Comparison of ENCODE assay signal across 11 cellular contexts in the genomic region with DNA sequence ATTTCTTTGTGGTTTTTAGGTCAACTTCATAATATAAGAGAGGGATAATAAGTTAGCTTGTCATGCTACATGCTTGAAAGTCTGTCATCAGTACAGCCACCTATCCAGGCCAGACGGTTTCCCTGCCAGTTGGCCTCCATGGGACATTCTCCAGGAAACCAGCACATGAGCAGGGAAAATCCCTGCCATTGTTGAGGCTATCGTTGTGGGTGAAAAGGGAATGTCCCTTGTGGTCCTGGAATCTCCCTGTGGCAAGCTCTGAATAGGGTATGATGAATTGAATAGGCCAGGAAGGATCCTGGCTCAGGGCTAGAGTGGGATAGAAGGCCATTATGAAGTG. TPM values are rescaled to one million over a fixed set of nuclear protein-coding genes. Genes with fewer than 3 reads are reported as not detected.
DNase-seq lines count a peak whose midpoint lies in the region; ATAC-seq and TF ChIP-seq lines count a peak whose summit lies in the region.
"Had no signal": no experiment of that assay in that cellular context is flagged by ENCODE, and none has a peak within 500 bp of the region (broad histone marks: within the 10 kb centered on the region; RNA-seq: fewer than 3 reads in every experiment).

No MANE protein-coding gene starts in this region.

- intact Hi-C loops in gastrocnemius medialis (cut with DNase I; ENCODE audit: low total_unique reads): no loop called here

- POLR2A ChIA-PET in BJ (lab: Charles Lee): no interaction called here

- in situ Hi-C loops in brain microvascular endothelial cell (cut with HindIII; ENCODE audit: low pct_ligation_motif_present, low sequenced_read_pairs) (no loop called here), gastrocnemius medialis (cut with MboI; ENCODE audit: low sequenced_read_pairs in 4 of 4) (no loop called here)

- no peak for TF ChIP-seq POLR2A in gastrocnemius medialis (IDR thresholded peaks at IDR 0.05)

- TF ChIP-seq CTCF in BJ (IDR thresholded peaks at IDR 0.05; ENCODE audit: insufficient read depth, low read depth, low read length): no peak
- TF ChIP-seq CTCF in brain microvascular endothelial cell (IDR thresholded peaks at IDR 0.05; ENCODE audit: low read depth, low read length, missing control alignments): no peak
- TF ChIP-seq CTCF in gastrocnemius medialis (IDR thresholded peaks at IDR 0.05 in 4 of 5, conservative IDR thresholded peaks at IDR 0.05 in 1 of 5): no peak

- H3K27me3 ChIP-seq in BJ (ENCODE audit: control insufficient read depth, insufficient read depth, low read length): no peaks in the 10 kb centered on the region
- H3K27me3 ChIP-seq in brain microvascular endothelial cell (replicated peaks): no peaks in the 10 kb centered on the region
- no peaks in the 10 kb centered on the region for H3K27me3 ChIP-seq in gastrocnemius medialis

- H3K9me3 ChIP-seq in gastrocnemius medialis: no peaks in the 10 kb centered on the region

- no peaks in the 10 kb centered on the region for H3K4me1 ChIP-seq in gastrocnemius medialis

- ATAC-seq in gastrocnemius medialis: no peak

- CTCF ChIA-PET in BJ (lab: Yijun Ruan, JAX): no interaction called here

- no peak overlapping the region for H3K4me3 ChIP-seq in BJ (ENCODE audit: low read depth, low read length)
- H3K4me3 ChIP-seq in brain microvascular endothelial cell (ENCODE audit: low read depth, low read length): no peak overlapping the region
- H3K4me3 ChIP-seq in gastrocnemius medialis: no peak overlapping the region

- H3K27ac ChIP-seq in brain microvascular endothelial cell: peak overlapping the region; percentile 77
- H3K27ac ChIP-seq in gastrocnemius medialis: no peak overlapping the region

- no peaks in the 10 kb centered on the region for H3K36me3 ChIP-seq in BJ (ENCODE audit: control insufficient read depth, insufficient read depth, low read length)
- peaks cover 34% of the 10 kb centered on the region for H3K36me3 ChIP-seq in brain microvascular endothelial cell (replicated peaks)
- H3K36me3 ChIP-seq in gastrocnemius medialis: no peaks in the 10 kb centered on the region

- peak; percentile 59 for DNase-seq in BJ (ENCODE audit: low read depth)
- DNase-seq in HK-2 (ENCODE audit: unreplicated experiment): peak; percentile 80
- peak; percentile 82 for DNase-seq in brain microvascular endothelial cell
- peak; percentile 95 to 97 for DNase-seq in lung microvascular endothelial cell (ENCODE audit: low read depth in 2 of 2)
- DNase-seq in GF-D8 (lab: John Stamatoyannopoulos, UW): no peak
- DNase-seq in SHP77 (lab: John Stamatoyannopoulos, UW): no peak
- no peak for DNase-seq in NCI-H748 treated with DMSO at 0.1 percent for 48 hours (lab: John Stamatoyannopoulos, UW)
- DNase-seq in gastrocnemius medialis: no peak
- DNase-seq: NCI-H1092; stimulated activated CD4-positive, alpha-beta T cell treated with anti-CD3 and anti-CD28 coated beads, Interleukin-2, amount 100 ng/mL, for 24 hours had no signal

RNA-seq across cellular contexts. Expression of a gene that starts 12.2 kb away (rescaled TPM):
- 0.15 and 0.16 TPM in 2 replicates for polyA plus RNA-seq in BJ (2011; rRNA removed)
- polyA minus RNA-seq in BJ (2011; rRNA and poly(A)+ RNA removed): 0.19 and 0.26 TPM in 2 replicates
- total RNA-seq in lung microvascular endothelial cell (33.9 and 50.6 TPM in 2 replicates), gastrocnemius medialis (under 1 TPM in 2 of 4 donors, not detected in 2; 0.20 to 0.46 TPM)

RNA-seq across cellular contexts. Expression of a gene that starts 18.7 kb away (rescaled TPM):
- polyA plus RNA-seq in BJ (2011; rRNA removed): not detected in 2 replicates
- not detected in 2 replicates for polyA minus RNA-seq in BJ (2011; rRNA and poly(A)+ RNA removed)
- not detected in 2 replicates for total RNA-seq in lung microvascular endothelial cell
- total RNA-seq in gastrocnemius medialis: not detected
- polyA plus RNA-seq: neural cell had no signal

Comparison
In these comparisons a context has a peak if more than half of its experiments do, and no peak if none do; other contexts are left out.
1. DNase-seq: peak in BJ (single experiment), HK-2 (single experiment), brain microvascular endothelial cell (single experiment) and lung microvascular endothelial cell (2 of 2); none in GF-D8 (single experiment), SHP77 (0 of 2), NCI-H748 treated with DMSO at 0.1 percent for 48 hours (single experiment) and gastrocnemius medialis (0 of 2).
2. RNA of a gene that starts 12.2 kb away (total RNA-seq): 33.9 to 50.6 TPM in lung microvascular endothelial cell; 0.20 to 0.46 TPM in gastrocnemius medialis; every median in the first group is over 10 times any median in the second.